8 cellular contexts compared by ENCODE assay signal in the genomic region with DNA sequence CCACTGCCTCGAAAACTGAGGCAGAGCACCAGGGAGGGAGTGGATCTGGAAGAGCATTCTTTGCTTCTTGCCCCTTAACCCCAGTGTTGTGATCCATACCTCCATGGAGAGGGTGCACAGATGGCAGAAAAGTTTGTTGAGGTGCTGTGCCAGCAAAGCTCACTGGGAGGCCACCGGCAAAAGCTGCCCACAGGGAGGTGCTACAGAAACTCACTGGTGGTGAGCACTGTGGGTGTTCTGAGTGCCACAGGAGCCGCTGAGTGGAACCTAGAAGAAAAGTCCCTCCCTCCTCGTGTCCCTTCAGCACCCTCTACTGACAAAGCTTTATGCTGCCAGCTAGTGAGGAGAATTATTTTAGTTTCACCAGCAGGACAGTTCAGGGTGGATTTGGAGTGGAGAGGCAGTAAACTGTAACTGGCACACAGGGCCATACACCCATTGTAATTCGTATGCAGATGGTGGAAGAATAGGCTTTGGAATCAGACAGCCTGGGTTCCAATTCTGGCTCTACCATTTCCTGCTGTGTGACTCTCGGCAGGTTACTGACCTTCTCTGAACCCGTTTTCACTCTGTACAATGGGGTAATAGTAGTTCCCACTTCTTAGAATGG.
DNase-seq lines count a peak whose midpoint lies in the region; ATAC-seq, FAIRE-seq and TF ChIP-seq lines count a peak whose summit lies in the region.

No MANE protein-coding gene starts in this region.

- H3K9ac ChIP-seq in Karpas-422 (ENCODE audit: low read length), result peak overlapping the region; percentile 67
- no peak overlapping the region for H3K9ac ChIP-seq in keratinocyte (ENCODE audit: control insufficient read depth, extremely low read depth, insufficient read depth, low read length)

- peak overlapping the region; percentile 96 for H3K27ac ChIP-seq in Karpas-422 (ENCODE audit: low read length)
- H3K27ac ChIP-seq in keratinocyte (ENCODE audit: control insufficient read depth, insufficient read depth, low read length), result peak overlapping the region; percentile 19

- H3K4me1 Mint-ChIP-seq in brain, result no peaks in the 10 kb centered on the region

- no peaks in the 10 kb centered on the region for H3K9me3 ChIP-seq in Karpas-422 (ENCODE audit: low read length)
- no peaks in the 10 kb centered on the region for H3K9me3 ChIP-seq in keratinocyte (ENCODE audit: control insufficient read depth, low read depth, low read length)

- no peaks in the 10 kb centered on the region for H3K9me2 ChIP-seq in Karpas-422 (replicated peaks; ENCODE audit: insufficient read depth, low read length)

- H3K4me3 Mint-ChIP-seq in brain, result no peak overlapping the region

- no peaks in the 10 kb centered on the region for H4K20me1 ChIP-seq in Karpas-422 (ENCODE audit: insufficient read depth, low read depth, low read length)
- H4K20me1 ChIP-seq in keratinocyte (ENCODE audit: control insufficient read depth, extremely low read depth, insufficient read depth, low read length), result no peaks in the 10 kb centered on the region

- H3K79me2 ChIP-seq in Karpas-422 (ENCODE audit: low read length), result peaks cover 27% of the 10 kb centered on the region
- no peaks in the 10 kb centered on the region for H3K79me2 ChIP-seq in keratinocyte (ENCODE audit: control insufficient read depth, insufficient read depth, low read length)

- DNase-seq in GM03348 (ENCODE audit: low spot score) (peak; percentile 84), Karpas-422 (peak; percentile 94), T-helper 1 cell (peak in 4 of 5 donors; percentile 16 to 85 (median 25)), keratinocyte (ENCODE audit: low read depth, low spot score) (no peak), OCI-M2 (lab: John Stamatoyannopoulos, UW; ENCODE audit: unreplicated experiment) (no peak)
- DNase-seq in stimulated activated CD4-positive, alpha-beta T cell treated with anti-CD3 and anti-CD28 coated beads, Interleukin-4, amount 100 ng/mL, for 48 hours (ENCODE audit: low read depth in 2 of 2), result peak; percentile 34 to 50

- FAIRE-seq in keratinocyte (lab: Jason Lieb, UNC), result peak; percentile 69

- TF ChIP-seq CTCF in brain (conservative IDR thresholded peaks at IDR 0.05) (peak; percentile 44 to 56), keratinocyte (optimal IDR thresholded peaks at IDR 0.05 in 1 of 3, IDR thresholded peaks at IDR 0.05 in 1 of 3, conservative IDR thresholded peaks at IDR 0.05 in 1 of 3; ENCODE audit: extremely low read depth in 1 of 3, insufficient read depth in 2 of 3, low read length in 3 of 3) (peak; percentile 71 to 91 (median 85))

- H3K27ac Mint-ChIP-seq in brain, result peak overlapping the region in 1 of 5 experiments; percentile 18

- H3K9me1 ChIP-seq in keratinocyte (ENCODE audit: control insufficient read depth, extremely low read depth, insufficient read depth, low read length), result no peaks in the 10 kb centered on the region

- H3K4me1 ChIP-seq in Karpas-422 (ENCODE audit: low read length) (peaks cover 91% of the 10 kb centered on the region), keratinocyte (ENCODE audit: control insufficient read depth, extremely low read depth, insufficient read depth, low read length) (peaks cover 16% of the 10 kb centered on the region)

- H3K27me3 ChIP-seq in Karpas-422 (ENCODE audit: low read length) (no peaks in the 10 kb centered on the region), keratinocyte (ENCODE audit: control insufficient read depth, extremely low read depth, insufficient read depth, low read length) (no peaks in the 10 kb centered on the region)

- H3K4me2 ChIP-seq in Karpas-422 (ENCODE audit: low read depth, low read length, poor library complexity, severe bottlenecking) (peak overlapping the region; percentile 65), keratinocyte (ENCODE audit: control insufficient read depth, extremely low read depth, insufficient read depth, low read depth, low read length) (no peak overlapping the region)

- peaks cover 49% of the 10 kb centered on the region for H3K36me3 ChIP-seq in Karpas-422 (ENCODE audit: insufficient read depth, low read length)
- H3K36me3 ChIP-seq in keratinocyte (ENCODE audit: control insufficient read depth in 2 of 2, extremely low read depth in 1 of 2, insufficient read depth in 2 of 2, low read length in 2 of 2), result peaks cover 9% of the 10 kb centered on the region in 2 experiments

- H2AFZ ChIP-seq in Karpas-422 (ENCODE audit: low read length) (no peak overlapping the region), keratinocyte (ENCODE audit: control insufficient read depth, low read length) (no peak overlapping the region)

- H3K9me3 Mint-ChIP-seq in brain, result no peaks in the 10 kb centered on the region

- H3K36me3 Mint-ChIP-seq in brain, result peaks cover 29% of the 10 kb centered on the region

- H3K27me3 Mint-ChIP-seq in brain, result peaks cover 2% of the 10 kb centered on the region

- ATAC-seq in GM21717 (IDR thresholded peaks at IDR 0.05; ENCODE audit: unreplicated experiment), result peak; percentile 68

- dilution Hi-C loops in keratinocyte (cut with MboI; ENCODE audit: extremely low pct_ligation_motif_present, low sequenced_read_pairs), result no loop called here

- H3K4me3 ChIP-seq in Karpas-422 (ENCODE audit: low read length) (0 out of 2 replicates have a peak overlapping the region, but pooled peaks have one; percentile 20), keratinocyte (ENCODE audit: control insufficient read depth in 2 of 3, extremely low read depth in 1 of 3, insufficient read depth in 2 of 3, low read depth in 1 of 3, low read length in 3 of 3) (no peak overlapping the region)

Comparison
In these comparisons a context has a peak if more than half of its experiments do, and no peak if none do; other contexts are left out.
1. DNase-seq: peak in GM03348 (single experiment), Karpas-422 (single experiment), T-helper 1 cell (4 of 5) and stimulated activated CD4-positive, alpha-beta T cell treated with anti-CD3 and anti-CD28 coated beads, Interleukin-4, amount 100 ng/mL, for 48 hours (2 of 2); none in keratinocyte (single experiment) and OCI-M2 (single experiment).